Comparison of ENCODE assay signal across 28 cellular contexts in the genomic region with DNA sequence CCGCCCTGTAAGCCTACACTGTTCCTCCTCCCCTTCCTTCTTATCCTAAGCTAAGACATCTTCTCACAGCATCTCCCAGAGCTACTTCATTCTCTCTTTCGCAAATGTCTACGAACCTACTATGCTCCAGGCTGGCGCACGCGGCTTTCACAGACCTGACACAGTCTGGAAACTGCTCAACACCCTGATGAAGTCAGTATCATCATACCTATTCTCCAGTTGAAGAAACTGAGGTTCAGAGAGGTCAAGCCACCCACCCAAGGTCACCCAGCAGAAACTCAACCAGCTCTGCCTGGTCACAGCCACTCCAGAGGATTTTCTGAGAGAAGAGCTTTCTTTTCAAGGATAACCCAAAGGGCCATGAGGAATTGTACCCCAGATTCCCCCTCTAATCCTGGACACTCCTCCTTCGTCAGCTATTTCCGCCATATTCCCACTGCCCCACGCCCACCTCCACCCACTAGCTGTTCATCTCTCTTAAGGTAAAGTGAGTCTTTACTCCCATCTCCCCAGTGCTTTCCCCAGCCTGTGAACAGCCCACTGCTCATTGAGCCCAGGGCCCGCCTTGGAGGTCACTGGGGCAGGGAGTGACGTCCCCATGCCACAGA. TPM values are rescaled to one million over a fixed set of nuclear protein-coding genes. Genes with fewer than 3 reads are reported as not detected.
A peak's percentile ranks its signal among the peaks of the same experiment; 100 is the strongest.
DNase-seq lines count a peak whose midpoint lies in the region; ATAC-seq and TF ChIP-seq lines count a peak whose summit lies in the region.
"Had no signal": no experiment of that assay in that cellular context is flagged by ENCODE, and none has a peak within 500 bp of the region (broad histone marks: within the 10 kb centered on the region; RNA-seq: fewer than 3 reads in every experiment).

No MANE protein-coding gene starts in this region.

- H2AFZ ChIP-seq in mesenchymal stem cell (ENCODE audit: low read depth, low read length): no peak overlapping the region
- H2AFZ ChIP-seq: PC-9 had no signal

- no peak overlapping the region for H2BK15ac ChIP-seq in mesenchymal stem cell (ENCODE audit: low read depth, poor library complexity, severe bottlenecking)

- no peak overlapping the region for H3K23ac ChIP-seq in mesenchymal stem cell (ENCODE audit: low read length in 2 of 2)

- WGBS in mesenchymal stem cell: 82% methylated on average over 11 of the region's 11 CpGs

- no peak overlapping the region for H3K9ac ChIP-seq in mesenchymal stem cell (ENCODE audit: low read length)

- no peaks in the 10 kb centered on the region for H3K79me1 ChIP-seq in mesenchymal stem cell (replicated peaks; ENCODE audit: low read length, poor library complexity, severe bottlenecking)

- H2AK5ac ChIP-seq in mesenchymal stem cell (ENCODE audit: low read length, severe bottlenecking): no peak overlapping the region

- POLR2A ChIA-PET in GM10248 (lab: Yijun Ruan, JAX): no interaction called here

- H3K9me3 ChIP-seq in T-helper 17 cell (ENCODE audit: control insufficient read depth, low read length, poor library complexity, severe bottlenecking) (no peaks in the 10 kb centered on the region), mesenchymal stem cell (ENCODE audit: control insufficient read depth, low read length) (no peaks in the 10 kb centered on the region)
- H3K9me3 ChIP-seq: colonic mucosa, transverse colon had no signal

- peaks cover 31% of the 10 kb centered on the region for H3K27me3 Mint-ChIP-seq in activated naive CD8-positive, alpha-beta T cell
- peaks cover 62% of the 10 kb centered on the region for H3K27me3 Mint-ChIP-seq in activated naive CD8-positive, alpha-beta T cell treated with anti-CD3 and anti-CD28 coated beads, Interleukin-2, amount 50 U/mL, for 24 hours
- H3K27me3 Mint-ChIP-seq in T-helper 17 cell (peaks cover 74% of the 10 kb centered on the region), glutamatergic neuron (ENCODE audit: unreplicated experiment) (peaks cover 20% of the 10 kb centered on the region), progenitor cell of endocrine pancreas (peaks cover 65% of the 10 kb centered on the region)

- no peak overlapping the region for H3K27ac ChIP-seq in mesenchymal stem cell (ENCODE audit: low read length, poor library complexity, severe bottlenecking)
- H3K27ac ChIP-seq: colonic mucosa, PC-9, transverse colon had no signal

- H3K27me3 ChIP-seq in mesenchymal stem cell (ENCODE audit: control insufficient read depth in 1 of 2, insufficient read depth in 1 of 2, low read length in 2 of 2): peaks cover 78 to 86% of the 10 kb centered on the region in 2 experiments

- no peak overlapping the region for H2BK120ac ChIP-seq in mesenchymal stem cell (ENCODE audit: low read depth, low read length)

- H4K91ac ChIP-seq in mesenchymal stem cell (ENCODE audit: low read length): no peak overlapping the region

- no peak overlapping the region for H2BK12ac ChIP-seq in mesenchymal stem cell (ENCODE audit: low read length in 2 of 2)

- H3K4me3 ChIP-seq in mesenchymal stem cell (ENCODE audit: insufficient read depth in 1 of 2, low read depth in 1 of 2, low read length in 2 of 2): no peak overlapping the region
- H3K4me3 ChIP-seq: colonic mucosa, lung, PC-9, transverse colon had no signal

- H3K36me3 Mint-ChIP-seq in activated naive CD8-positive, alpha-beta T cell: no peaks in the 10 kb centered on the region
- no peaks in the 10 kb centered on the region for H3K36me3 Mint-ChIP-seq in activated naive CD8-positive, alpha-beta T cell treated with anti-CD3 and anti-CD28 coated beads, Interleukin-2, amount 50 U/mL, for 24 hours (ENCODE audit: low read depth)
- peaks cover 15% of the 10 kb centered on the region for H3K36me3 Mint-ChIP-seq in T-helper 17 cell (ENCODE audit: low read depth)
- H3K36me3 Mint-ChIP-seq in glutamatergic neuron (ENCODE audit: unreplicated experiment): no peaks in the 10 kb centered on the region
- no peaks in the 10 kb centered on the region for H3K36me3 Mint-ChIP-seq in progenitor cell of endocrine pancreas (ENCODE audit: insufficient read depth)

- H3K4me1 ChIP-seq in mesenchymal stem cell (ENCODE audit: control insufficient read depth, insufficient read depth, low read depth, low read length): peaks cover 19% of the 10 kb centered on the region
- H3K4me1 ChIP-seq: colonic mucosa had no signal

- H4K8ac ChIP-seq in mesenchymal stem cell (ENCODE audit: low read length): no peak overlapping the region

- H3K18ac ChIP-seq in mesenchymal stem cell (ENCODE audit: low read depth in 1 of 2, low read length in 2 of 2): no peak overlapping the region

- H3K4ac ChIP-seq in mesenchymal stem cell (ENCODE audit: low read depth in 1 of 2, low read length in 2 of 2): no peak overlapping the region

- no peak for ATAC-seq in activated naive CD8-positive, alpha-beta T cell treated with anti-CD3 and anti-CD28 coated beads, Interleukin-2, amount 50 U/mL, for 24 hours
- ATAC-seq in T-helper 17 cell (no peak), GM21390 (IDR thresholded peaks at IDR 0.05; ENCODE audit: unreplicated experiment) (no peak)
- ATAC-seq: activated CD8-positive, alpha-beta T cell treated with anti-CD3 and anti-CD28 coated beads for 36 hours had no signal

- no peak for DNase-seq in activated naive CD8-positive, alpha-beta T cell treated with anti-CD3 and anti-CD28 coated beads, Interleukin-2, amount 50 U/mL, for 24 hours
- DNase-seq in T-helper 17 cell (no peak), glutamatergic neuron (no peak), progenitor cell of endocrine pancreas (ENCODE audit: low spot score, unreplicated experiment) (no peak), mesenchymal stem cell (no peak), GM10248 (ENCODE audit: extremely low spot score) (no peak)
- DNase-seq: 8988T; activated CD8-positive, alpha-beta T cell treated with anti-CD3 and anti-CD28 coated beads for 36 hours; activated naive CD4-positive, alpha-beta T cell treated with anti-CD3 and anti-CD28 coated beads, Interleukin-2, amount 50 U/mL, for 16 hours; colonic mucosa; DMS79 treated with DMSO at 0.1 percent for 48 hours; GDM1; NCI-H1417 treated with DMSO at 0.1 percent for 48 hours; PC-9; SHP77; stimulated activated CD4-positive, alpha-beta T cell treated with anti-CD3 and anti-CD28 coated beads, Interleukin-4, amount 100 ng/mL, for 24 hours; transverse colon had no signal

- peaks cover 0 to 3% of the 10 kb centered on the region in 2 experiments for H3K36me3 ChIP-seq in mesenchymal stem cell (ENCODE audit: control insufficient read depth in 1 of 2, insufficient read depth in 2 of 2, low read depth in 1 of 2, low read length in 2 of 2)
- H3K36me3 ChIP-seq: colonic mucosa, transverse colon had no signal

- peaks cover 13% of the 10 kb centered on the region for H3K4me1 Mint-ChIP-seq in activated naive CD8-positive, alpha-beta T cell (ENCODE audit: low read depth)
- H3K4me1 Mint-ChIP-seq in activated naive CD8-positive, alpha-beta T cell treated with anti-CD3 and anti-CD28 coated beads, Interleukin-2, amount 50 U/mL, for 24 hours: peaks cover 9% of the 10 kb centered on the region
- H3K4me1 Mint-ChIP-seq in T-helper 17 cell (peaks cover 19% of the 10 kb centered on the region), glutamatergic neuron (ENCODE audit: low read depth, unreplicated experiment) (no peaks in the 10 kb centered on the region), progenitor cell of endocrine pancreas (ENCODE audit: low read depth) (peaks cover 16% of the 10 kb centered on the region)

- no peak overlapping the region for H2BK5ac ChIP-seq in mesenchymal stem cell (ENCODE audit: low read depth, low read length, poor library complexity, severe bottlenecking)

- peak overlapping the region; percentile 46 for H3K4me3 Mint-ChIP-seq in activated naive CD8-positive, alpha-beta T cell
- no peak overlapping the region for H3K4me3 Mint-ChIP-seq in activated naive CD8-positive, alpha-beta T cell treated with anti-CD3 and anti-CD28 coated beads, Interleukin-2, amount 50 U/mL, for 24 hours
- peak overlapping the region; percentile 39 for H3K4me3 Mint-ChIP-seq in T-helper 17 cell
- peak overlapping the region; percentile 52 for H3K4me3 Mint-ChIP-seq in glutamatergic neuron (ENCODE audit: unreplicated experiment)
- H3K4me3 Mint-ChIP-seq in progenitor cell of endocrine pancreas (ENCODE audit: low read depth): peak overlapping the region; percentile 28
- H3K4me3 Mint-ChIP-seq: activated CD8-positive, alpha-beta T cell treated with anti-CD3 and anti-CD28 coated beads for 36 hours; T-helper 2 cell treated with Interferon-gamma antibody and Interleukin-4, amounts not matched to agents 5 μg/mL and 100 μg/mL, for 36 hours had no signal

- CTCF ChIA-PET in GM10248 (lab: Yijun Ruan, JAX): no interaction called here

- H3K14ac ChIP-seq in mesenchymal stem cell (ENCODE audit: low read length in 2 of 2): no peak overlapping the region

- H3K9me3 Mint-ChIP-seq in activated naive CD8-positive, alpha-beta T cell (ENCODE audit: low read depth): no peaks in the 10 kb centered on the region
- no peaks in the 10 kb centered on the region for H3K9me3 Mint-ChIP-seq in activated naive CD8-positive, alpha-beta T cell treated with anti-CD3 and anti-CD28 coated beads, Interleukin-2, amount 50 U/mL, for 24 hours
- H3K9me3 Mint-ChIP-seq in glutamatergic neuron (ENCODE audit: unreplicated experiment) (peaks cover 9% of the 10 kb centered on the region), progenitor cell of endocrine pancreas (ENCODE audit: low read depth) (no peaks in the 10 kb centered on the region)
- H3K9me3 Mint-ChIP-seq: activated CD8-positive, alpha-beta T cell treated with anti-CD3 and anti-CD28 coated beads for 36 hours; T-helper 2 cell treated with Interferon-gamma antibody and Interleukin-4, amounts not matched to agents 5 μg/mL and 100 μg/mL, for 36 hours had no signal

- no peak overlapping the region for H3K27ac Mint-ChIP-seq in activated naive CD8-positive, alpha-beta T cell
- no peak overlapping the region for H3K27ac Mint-ChIP-seq in activated naive CD8-positive, alpha-beta T cell treated with anti-CD3 and anti-CD28 coated beads, Interleukin-2, amount 50 U/mL, for 24 hours
- H3K27ac Mint-ChIP-seq in T-helper 17 cell: no peak overlapping the region
- H3K27ac Mint-ChIP-seq in glutamatergic neuron (ENCODE audit: unreplicated experiment): no peak overlapping the region
- no peak overlapping the region for H3K27ac Mint-ChIP-seq in progenitor cell of endocrine pancreas
- H3K27ac Mint-ChIP-seq: activated CD8-positive, alpha-beta T cell treated with anti-CD3 and anti-CD28 coated beads for 36 hours; T-helper 2 cell treated with Interferon-gamma antibody and Interleukin-4, amounts not matched to agents 5 μg/mL and 100 μg/mL, for 36 hours had no signal

- TF ChIP-seq CTCF in glutamatergic neuron (IDR thresholded peaks at IDR 0.05; ENCODE audit: partially characterized antibody, unreplicated experiment) (no peak), progenitor cell of endocrine pancreas (IDR thresholded peaks at IDR 0.05; ENCODE audit: unreplicated experiment) (no peak), GM10248 (IDR thresholded peaks at IDR 0.05; ENCODE audit: control extremely low read depth, extremely low read depth, low read depth, missing control alignments) (no peak)

- no peak overlapping the region for H3K4me2 ChIP-seq in mesenchymal stem cell (ENCODE audit: low read length, poor library complexity, severe bottlenecking)
- H3K4me2 ChIP-seq: PC-9 had no signal

RNA-seq across cellular contexts. Expression of a gene that starts 1.8 kb away (rescaled TPM):
- not detected for total RNA-seq in T-helper 17 cell
- total RNA-seq in glutamatergic neuron (ENCODE audit: unreplicated experiment): 0.86 TPM
- total RNA-seq in progenitor cell of endocrine pancreas: 1.7 and 2.2 TPM in 2 replicates
- 0.08 TPM for polyA plus RNA-seq in mesenchymal stem cell (2013, experiment 1 of 2)
- polyA plus RNA-seq in mesenchymal stem cell (2013, experiment 2 of 2): 0.05 TPM
- total RNA-seq: activated CD8-positive, alpha-beta T cell treated with anti-CD3 and anti-CD28 coated beads for 36 hours; bronchial epithelial cell; colonic mucosa; kidney epithelial cell; LHCN-M2; lung; mucosa of gallbladder; posterior vena cava; transverse colon had no signal
- polyA plus RNA-seq: CD14-positive monocyte, esophagus, lung had no signal

RNA-seq across cellular contexts. Expression of a gene that starts 14.7 kb away (rescaled TPM):
- not detected for total RNA-seq in T-helper 17 cell
- total RNA-seq in glutamatergic neuron (ENCODE audit: unreplicated experiment): not detected
- total RNA-seq in progenitor cell of endocrine pancreas: 5.7 and 6.3 TPM in 2 replicates
- polyA plus RNA-seq in mesenchymal stem cell (2013, experiment 1 of 2): 167 TPM
- 172 TPM for polyA plus RNA-seq in mesenchymal stem cell (2013, experiment 2 of 2)
- polyA plus RNA-seq: CD14-positive monocyte had no signal

RNA-seq across cellular contexts. Expression of a gene that starts 52.9 kb away (rescaled TPM):
- total RNA-seq in T-helper 17 cell: 100 to 1,000 TPM; 526 to 546 TPM
- 530 TPM for total RNA-seq in glutamatergic neuron (ENCODE audit: unreplicated experiment)
- total RNA-seq in progenitor cell of endocrine pancreas: 625 and 651 TPM in 2 replicates
- 121 TPM for polyA plus RNA-seq in mesenchymal stem cell (2013, experiment 1 of 2)
- 114 TPM for polyA plus RNA-seq in mesenchymal stem cell (2013, experiment 2 of 2)
